8 cellular contexts compared by ENCODE assay signal in the genomic region with DNA sequence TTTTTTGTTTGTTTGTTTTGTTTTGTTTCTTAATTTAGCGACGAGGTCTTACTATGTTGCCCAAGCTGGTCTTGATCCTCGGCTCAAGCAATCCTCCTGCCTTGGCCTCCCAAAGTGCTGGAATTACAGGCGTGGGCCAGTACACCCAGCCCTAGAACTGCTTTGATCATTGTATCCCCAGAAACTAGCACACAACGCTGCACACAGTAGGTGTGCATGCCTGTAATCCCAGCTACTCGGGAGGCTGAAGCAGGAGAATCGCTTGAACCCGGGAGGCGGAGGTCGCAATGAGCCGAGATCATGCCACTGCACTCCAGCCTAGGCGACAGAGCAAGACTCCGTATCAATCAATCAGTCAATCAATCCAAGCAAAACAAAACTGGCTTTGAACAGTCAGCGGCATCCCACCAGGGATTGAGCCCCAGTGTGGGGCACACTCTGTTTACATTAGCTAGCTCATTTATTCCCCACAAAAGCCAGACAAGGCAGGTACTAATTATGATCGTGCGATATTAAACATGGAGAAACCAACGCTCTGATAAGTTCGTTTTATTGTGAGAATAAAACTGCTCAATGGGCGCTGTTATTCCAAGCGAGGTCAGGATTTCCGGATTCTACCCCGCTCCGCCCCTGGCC. TPM values are rescaled to one million over a fixed set of nuclear protein-coding genes. Genes with fewer than 3 reads are reported as not detected.
DNase-seq lines count a peak whose midpoint lies in the region; ATAC-seq and TF ChIP-seq lines count a peak whose summit lies in the region.

No MANE protein-coding gene starts in this region.

- H3K27ac Mint-ChIP-seq in WTC11 = peak overlapping the region; percentile 96
- H3K27ac Mint-ChIP-seq in stimulated activated memory B cell treated with anti-CD40 and anti-IgM and Interleukin-4, amounts not matched to agents 10 μg/mL and 1 μg/mL and 100 μg/mL, for 72 hours = peak overlapping the region; percentile 92

- peak; percentile 1 for ATAC-seq in GM21576 (IDR thresholded peaks at IDR 0.05; ENCODE audit: unreplicated experiment)
- ATAC-seq in WTC11 = no peak
- peak; percentile 2 for ATAC-seq in stimulated activated memory B cell treated with anti-CD40 and anti-IgM and Interleukin-4, amounts not matched to agents 10 μg/mL and 1 μg/mL and 100 μg/mL, for 72 hours
- no peak for ATAC-seq in GM21423 (IDR thresholded peaks at IDR 0.05; ENCODE audit: unreplicated experiment)
- ATAC-seq in HG03159 (IDR thresholded peaks at IDR 0.05; ENCODE audit: unreplicated experiment) = no peak

- CTCF ChIA-PET in AG04450 (lab: Charles Lee) (interaction anchor here (0.6 to 1.5 kb wide), 15 partner anchors 8 to 160 kb away, joined by 3 to 9 read pairs (median 4); no protein-coding TSS in a partner anchor), WTC11 (lab: Charles Lee) (interaction anchor here (2.2 kb wide), 1 partner anchor 161 kb away, joined by 6 read pairs; no protein-coding TSS in a partner anchor)

- no peak for TF ChIP-seq CTCF in AG04450 (IDR thresholded peaks at IDR 0.05; ENCODE audit: low read depth, low read length)
- no peak for TF ChIP-seq CTCF in WTC11 (IDR thresholded peaks at IDR 0.05)
- TF ChIP-seq CTCF in right atrium auricular region (IDR thresholded peaks at IDR 0.05) = no peak

- no peaks in the 10 kb centered on the region for H3K9me3 Mint-ChIP-seq in WTC11
- no peaks in the 10 kb centered on the region for H3K9me3 Mint-ChIP-seq in stimulated activated memory B cell treated with anti-CD40 and anti-IgM and Interleukin-4, amounts not matched to agents 10 μg/mL and 1 μg/mL and 100 μg/mL, for 72 hours

- no peaks in the 10 kb centered on the region for H3K36me3 Mint-ChIP-seq in WTC11
- H3K36me3 Mint-ChIP-seq in stimulated activated memory B cell treated with anti-CD40 and anti-IgM and Interleukin-4, amounts not matched to agents 10 μg/mL and 1 μg/mL and 100 μg/mL, for 72 hours = peaks cover 6% of the 10 kb centered on the region

- peaks cover 0 to 21% of the 10 kb centered on the region in 2 donors for H3K4me1 ChIP-seq in right atrium auricular region

- H3K27me3 ChIP-seq in AG04450 (ENCODE audit: control insufficient read depth, insufficient read depth, low read length) (no peaks in the 10 kb centered on the region), right atrium auricular region (no peaks in the 10 kb centered on the region)

- H3K4me1 Mint-ChIP-seq in WTC11 = peaks cover 9% of the 10 kb centered on the region
- peaks cover 29% of the 10 kb centered on the region for H3K4me1 Mint-ChIP-seq in stimulated activated memory B cell treated with anti-CD40 and anti-IgM and Interleukin-4, amounts not matched to agents 10 μg/mL and 1 μg/mL and 100 μg/mL, for 72 hours

- H3K9me3 ChIP-seq in AG04450 (ENCODE audit: control insufficient read depth, insufficient read depth, low read length) = no peaks in the 10 kb centered on the region; the same call in 1 of the 2 replicates
- H3K9me3 ChIP-seq in right atrium auricular region = no peaks in the 10 kb centered on the region

- POLR2A ChIA-PET in AG04450 (lab: Yijun Ruan, JAX) (no interaction called here), WTC11 (lab: Charles Lee) (no interaction called here)

- DNase-seq in AG04450 (ENCODE audit: low read depth, low spot score) = no peak
- no peak for DNase-seq in WTC11 (ENCODE audit: low spot score)
- DNase-seq in right atrium auricular region (ENCODE audit: low spot score) = no peak
- no peak for DNase-seq in NOMO-1 (lab: John Stamatoyannopoulos, UW; ENCODE audit: unreplicated experiment in 2 of 2)

- peaks cover 6% of the 10 kb centered on the region for H3K36me3 ChIP-seq in right atrium auricular region

- peak overlapping the region; percentile 73 for H3K4me3 Mint-ChIP-seq in WTC11
- H3K4me3 Mint-ChIP-seq in stimulated activated memory B cell treated with anti-CD40 and anti-IgM and Interleukin-4, amounts not matched to agents 10 μg/mL and 1 μg/mL and 100 μg/mL, for 72 hours = peak overlapping the region; percentile 97

- H3K27me3 Mint-ChIP-seq in WTC11 (ENCODE audit: low read depth) = no peaks in the 10 kb centered on the region
- H3K27me3 Mint-ChIP-seq in stimulated activated memory B cell treated with anti-CD40 and anti-IgM and Interleukin-4, amounts not matched to agents 10 μg/mL and 1 μg/mL and 100 μg/mL, for 72 hours = no peaks in the 10 kb centered on the region

- H3K27ac ChIP-seq in AG04450 (ENCODE audit: low read depth, low read length) = peak overlapping the region; percentile 75
- H3K27ac ChIP-seq in right atrium auricular region = peak overlapping the region; percentile 62

- H3K4me3 ChIP-seq in AG04450 (ENCODE audit: low read depth, low read length) (peak overlapping the region; percentile 49), right atrium auricular region (peak overlapping the region; percentile 39 to 92)

TF ChIP-seq in WTC11, 78 proteins besides CTCF, POLR2A, EP300 and RAD21:
- TF ChIP-seq ZNF263 (CRISPR knock-in tag; IDR thresholded peaks at IDR 0.05; ENCODE audit: low read depth) (no peak), FOXK1 (CRISPR knock-in tag; IDR thresholded peaks at IDR 0.05) (no peak), ATF3 (CRISPR knock-in tag; conservative IDR thresholded peaks at IDR 0.05) (no peak), RELA (CRISPR knock-in tag; IDR thresholded peaks at IDR 0.05; ENCODE audit: borderline replicate concordance) (no peak), ERG (CRISPR knock-in tag; IDR thresholded peaks at IDR 0.05) (no peak), OVOL2 (CRISPR knock-in tag; IDR thresholded peaks at IDR 0.05; ENCODE audit: borderline replicate concordance) (no peak), ZNF416 (CRISPR knock-in tag; IDR thresholded peaks at IDR 0.05) (no peak), SOX15 (CRISPR knock-in tag; IDR thresholded peaks at IDR 0.05) (no peak), KAT7 (CRISPR knock-in tag; IDR thresholded peaks at IDR 0.05; ENCODE audit: borderline replicate concordance) (no peak)
- TF ChIP-seq, protein P1, sequence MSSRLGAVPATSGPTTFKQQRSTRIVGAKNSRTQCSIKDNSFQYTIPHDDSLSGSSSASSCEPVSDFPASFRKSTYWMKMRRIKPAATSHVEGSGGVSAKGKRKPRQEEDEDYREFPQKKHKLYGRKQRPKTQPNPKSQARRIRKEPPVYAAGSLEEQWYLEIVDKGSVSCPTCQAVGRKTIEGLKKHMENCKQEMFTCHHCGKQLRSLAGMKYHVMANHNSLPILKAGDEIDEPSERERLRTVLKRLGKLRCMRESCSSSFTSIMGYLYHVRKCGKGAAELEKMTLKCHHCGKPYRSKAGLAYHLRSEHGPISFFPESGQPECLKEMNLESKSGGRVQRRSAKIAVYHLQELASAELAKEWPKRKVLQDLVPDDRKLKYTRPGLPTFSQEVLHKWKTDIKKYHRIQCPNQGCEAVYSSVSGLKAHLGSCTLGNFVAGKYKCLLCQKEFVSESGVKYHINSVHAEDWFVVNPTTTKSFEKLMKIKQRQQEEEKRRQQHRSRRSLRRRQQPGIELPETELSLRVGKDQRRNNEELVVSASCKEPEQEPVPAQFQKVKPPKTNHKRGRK (CRISPR knock-in tag; IDR thresholded peaks at IDR 0.05; ENCODE audit: borderline replicate concordance) = no peak
- TF ChIP-seq, protein P2, sequence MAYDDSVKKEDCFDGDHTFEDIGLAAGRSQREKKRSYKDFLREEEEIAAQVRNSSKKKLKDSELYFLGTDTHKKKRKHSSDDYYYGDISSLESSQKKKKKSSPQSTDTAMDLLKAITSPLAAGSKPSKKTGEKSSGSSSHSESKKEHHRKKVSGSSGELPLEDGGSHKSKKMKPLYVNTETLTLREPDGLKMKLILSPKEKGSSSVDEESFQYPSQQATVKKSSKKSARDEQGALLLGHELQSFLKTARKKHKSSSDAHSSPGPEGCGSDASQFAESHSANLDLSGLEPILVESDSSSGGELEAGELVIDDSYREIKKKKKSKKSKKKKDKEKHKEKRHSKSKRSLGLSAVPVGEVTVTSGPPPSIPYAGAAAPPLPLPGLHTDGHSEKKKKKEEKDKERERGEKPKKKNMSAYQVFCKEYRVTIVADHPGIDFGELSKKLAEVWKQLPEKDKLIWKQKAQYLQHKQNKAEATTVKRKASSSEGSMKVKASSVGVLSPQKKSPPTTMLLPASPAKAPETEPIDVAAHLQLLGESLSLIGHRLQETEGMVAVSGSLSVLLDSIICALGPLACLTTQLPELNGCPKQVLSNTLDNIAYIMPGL (CRISPR knock-in tag; IDR thresholded peaks at IDR 0.05) = no peak

RNA-seq across cellular contexts. Expression of gene VPS4A, which starts 0.6 kb away (rescaled TPM):
- polyA plus RNA-seq in AG04450 (2011; rRNA removed) = 12.8 and 16.6 TPM in 2 replicates
- 21.7 and 29.9 TPM in 2 replicates for polyA minus RNA-seq in AG04450 (2011; rRNA and poly(A)+ RNA removed)
- total RNA-seq in WTC11 (2021) (24.5 to 28.3 TPM (median 25.5 TPM) in 3 replicates), right atrium auricular region (10 to 100 TPM; 25.4 to 36.4 TPM)

RNA-seq across cellular contexts. Expression of gene PDF, which starts 19.8 kb away (rescaled TPM):
- polyA plus RNA-seq in AG04450 (2011; rRNA removed) = 5.4 and 6.4 TPM in 2 replicates
- polyA minus RNA-seq in AG04450 (2011; rRNA and poly(A)+ RNA removed) = 2.2 and 2.6 TPM in 2 replicates
- total RNA-seq in WTC11 (2021) (24.0 to 28.2 TPM (median 25.6 TPM) in 3 replicates), right atrium auricular region (10 to 100 TPM; 11.8 to 12.8 TPM)

RNA-seq across cellular contexts. Expression of gene COG8, which starts 28.8 kb away (rescaled TPM):
- 22.6 and 27.5 TPM in 2 replicates for polyA plus RNA-seq in AG04450 (2011; rRNA removed)
- 37.9 and 43.5 TPM in 2 replicates for polyA minus RNA-seq in AG04450 (2011; rRNA and poly(A)+ RNA removed)
- total RNA-seq in WTC11 (2021) (56.5 to 59.5 TPM (median 59.5 TPM) in 3 replicates), right atrium auricular region (10 to 100 TPM; 24.4 to 31.8 TPM)

RNA-seq across cellular contexts. Expression of gene NIP7, which starts 29.0 kb away (rescaled TPM):
- 12.1 and 13.6 TPM in 2 replicates for polyA plus RNA-seq in AG04450 (2011; rRNA removed)
- 10.1 and 10.8 TPM in 2 replicates for polyA minus RNA-seq in AG04450 (2011; rRNA and poly(A)+ RNA removed)
- total RNA-seq in WTC11 (2021) (39.2 to 43.7 TPM (median 40.5 TPM) in 3 replicates), right atrium auricular region (1 to 10 TPM; 5.9 to 6.6 TPM)

RNA-seq across cellular contexts. Expression of gene TMED6, which starts 41.0 kb away (rescaled TPM):
- not detected in 2 replicates for polyA plus RNA-seq in AG04450 (2011; rRNA removed)
- polyA minus RNA-seq in AG04450 (2011; rRNA and poly(A)+ RNA removed) = 0.23 TPM in 1 of 2 replicates, not detected in the other
- total RNA-seq in WTC11 (2021) = 0.44 to 0.72 TPM (median 0.62 TPM) in 3 replicates
- total RNA-seq in right atrium auricular region = not detected

Comparison
In these comparisons a context has a peak if more than half of its experiments do, and no peak if none do; other contexts are left out.
1. ATAC-seq: peak in GM21576 (single experiment) and stimulated activated memory B cell treated with anti-CD40 and anti-IgM and Interleukin-4, amounts not matched to agents 10 μg/mL and 1 μg/mL and 100 μg/mL, for 72 hours (single experiment); none in WTC11 (single experiment), GM21423 (single experiment) and HG03159 (single experiment).